Comparison of ENCODE assay signal across 8 cellular contexts in genomic region chr22:41576877-41577276, GRCh38. TPM values are rescaled to one million over a fixed set of nuclear protein-coding genes. Genes with fewer than 3 reads are reported as not detected.
DNase-seq lines count a peak whose midpoint lies in the region; ATAC-seq and TF ChIP-seq lines count a peak whose summit lies in the region.

No MANE protein-coding gene starts in this region.

- DNase-seq in CD1c-positive myeloid dendritic cell (ENCODE audit: extremely low spot score) (peak; percentile 47), GM20000 (ENCODE audit: low spot score) (peak; percentile 65), RWPE1 (ENCODE audit: low spot score) (peak; percentile 31), T47D (ENCODE audit: low read depth in 1 of 2, low spot score in 1 of 2) (peak; percentile 77 to 83), left lobe of liver (ENCODE audit: low spot score) (peak; percentile 64), NCI-H1436 (lab: John Stamatoyannopoulos, UW) (no peak), GF-D8 (lab: John Stamatoyannopoulos, UW) (no peak)

- peak; percentile 85 for ATAC-seq in left lobe of liver
- no peak for ATAC-seq in HG03280 (IDR thresholded peaks at IDR 0.05; ENCODE audit: unreplicated experiment)

- peak overlapping the region; percentile 15 for H3K27ac ChIP-seq in RWPE1

- CTCF ChIA-PET in RWPE1 (lab: Yijun Ruan, JAX), result interaction anchor here (1.0 kb wide), 1 partner anchor 23 kb away, joined by 3 read pairs; no protein-coding TSS in a partner anchor

- POLR2A ChIA-PET in RWPE1 (lab: Yijun Ruan, JAX; ENCODE audit: low non-redundant PET), result no interaction called here

- TF ChIP-seq CTCF in GM20000 (IDR thresholded peaks at IDR 0.05; ENCODE audit: extremely low read depth, missing control alignments) (peak; percentile 55), RWPE1 (conservative IDR thresholded peaks at IDR 0.05; ENCODE audit: low read depth) (peak; percentile 62)

- in situ Hi-C loops in T47D (cut with HindIII; ENCODE audit: low pct_unique_long_range_greater_than_20kb, low sequenced_read_pairs), result no loop called here

RNA-seq across cellular contexts. Expression of gene PMM1, which starts 12.8 kb away (rescaled TPM):
- 51.8 TPM for total RNA-seq in left lobe of liver

RNA-seq across cellular contexts. Expression of gene CSDC2, which starts 16.1 kb away (rescaled TPM):
- 0.88 TPM for total RNA-seq in left lobe of liver

RNA-seq across cellular contexts. Expression of gene POLR3H, which starts 32.6 kb away (rescaled TPM):
- 22.5 TPM for total RNA-seq in left lobe of liver

RNA-seq across cellular contexts. Expression of gene DESI1, which starts 44.0 kb away (rescaled TPM):
- 40.5 TPM for total RNA-seq in left lobe of liver

RNA-seq across cellular contexts. Expression of gene XRCC6, which starts 44.2 kb away (rescaled TPM):
- 65.9 TPM for total RNA-seq in left lobe of liver

Comparison
In these comparisons a context has a peak if more than half of its experiments do, and no peak if none do; other contexts are left out.
1. DNase-seq: peak in CD1c-positive myeloid dendritic cell (single experiment), GM20000 (single experiment), RWPE1 (single experiment), T47D (2 of 2) and left lobe of liver (single experiment); none in NCI-H1436 (single experiment) and GF-D8 (single experiment).